ENCODE assay signal across 17 cellular contexts in the genomic region with DNA sequence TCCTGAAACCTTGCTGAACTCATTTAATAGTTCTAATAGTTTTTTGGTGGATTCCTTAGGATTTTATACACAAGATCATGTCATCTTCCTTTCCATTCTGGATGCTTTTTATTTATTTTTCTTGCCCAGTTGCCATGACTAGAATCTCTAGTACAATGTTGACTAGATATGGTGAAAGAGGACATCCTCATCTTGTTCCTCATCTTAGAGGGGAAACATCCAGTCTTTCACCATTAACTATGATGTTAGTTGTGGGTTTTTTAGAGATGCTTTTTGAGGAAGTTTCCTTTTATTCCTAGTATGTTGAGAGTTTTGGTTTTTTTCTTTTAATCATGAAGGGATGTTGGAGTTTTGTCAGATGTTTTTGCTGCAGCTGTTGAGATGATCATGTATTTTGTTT. TPM values are rescaled to one million over a fixed set of nuclear protein-coding genes. Genes with fewer than 3 reads are reported as not detected.
A peak's percentile ranks its signal among the peaks of the same experiment; 100 is the strongest.
DNase-seq lines count a peak whose midpoint lies in the region; FAIRE-seq lines count a peak whose summit lies in the region.
"Had no signal": no experiment of that assay in that cellular context is flagged by ENCODE, and none has a peak within 500 bp of the region (broad histone marks: within the 10 kb centered on the region; RNA-seq: fewer than 3 reads in every experiment).

No MANE protein-coding gene starts in this region.

- peaks cover 15 to 27% of the 10 kb centered on the region in 2 donors for H3K36me3 Mint-ChIP-seq in CD4-positive, alpha-beta memory T cell

- no peak overlapping the region for H3K4me2 ChIP-seq in mesenchymal stem cell (ENCODE audit: low read length, poor library complexity, severe bottlenecking)

- H3K27me3 Mint-ChIP-seq in CD4-positive, alpha-beta memory T cell, result no peaks in the 10 kb centered on the region

- H3K4me1 ChIP-seq in CD4-positive, alpha-beta memory T cell (ENCODE audit: insufficient read depth, low read length), result peaks cover 95% of the 10 kb centered on the region
- peaks cover 3% of the 10 kb centered on the region for H3K4me1 ChIP-seq in mesenchymal stem cell (ENCODE audit: control insufficient read depth, insufficient read depth, low read depth, low read length)

- H3K27ac ChIP-seq in CD4-positive, alpha-beta memory T cell (ENCODE audit: low read depth, low read length), result no peak overlapping the region
- no peak overlapping the region for H3K27ac ChIP-seq in mesenchymal stem cell (ENCODE audit: low read length, poor library complexity, severe bottlenecking)

- CTCF ChIA-PET in CD4-positive, alpha-beta memory T cell (lab: Charles Lee; ENCODE audit: partially characterized antibody), result no interaction called here

- no peak overlapping the region for H2BK5ac ChIP-seq in mesenchymal stem cell (ENCODE audit: low read depth, low read length, poor library complexity, severe bottlenecking)

- no peak overlapping the region for H2BK120ac ChIP-seq in mesenchymal stem cell (ENCODE audit: low read depth, low read length)

- intact Hi-C loops in CD4-positive, alpha-beta memory T cell (cut with micrococcal nuclease), result no loop called here

- peak overlapping the region in 5 of 7 donors; percentile 4 to 31 (median 13) for H3K27ac Mint-ChIP-seq in CD4-positive, alpha-beta memory T cell

- in situ Hi-C loops in KBM-7 (cut with MboI; ENCODE audit: low pct_unique_long_range_greater_than_20kb, low sequenced_read_pairs), result no loop called here

- H4K8ac ChIP-seq in mesenchymal stem cell (ENCODE audit: low read length), result no peak overlapping the region

- peaks cover 32% of the 10 kb centered on the region for H3K79me1 ChIP-seq in mesenchymal stem cell (replicated peaks; ENCODE audit: low read length, poor library complexity, severe bottlenecking)

- H3K9ac ChIP-seq in mesenchymal stem cell (ENCODE audit: low read length), result no peak overlapping the region

- peaks cover 60 to 98% (median 77%) of the 10 kb centered on the region in 4 donors for H3K4me1 Mint-ChIP-seq in CD4-positive, alpha-beta memory T cell

- no peak for FAIRE-seq in urothelium cell line (lab: Jason Lieb, UNC)
- FAIRE-seq: astrocyte, TTC549 had no signal

- H2AK5ac ChIP-seq in mesenchymal stem cell (ENCODE audit: low read length, severe bottlenecking), result no peak overlapping the region

- H3K9me3 Mint-ChIP-seq in CD4-positive, alpha-beta memory T cell, result no peaks in the 10 kb centered on the region

- no peaks in the 10 kb centered on the region for H3K27me3 ChIP-seq in CD4-positive, alpha-beta memory T cell (ENCODE audit: insufficient read depth, low read length)
- H3K27me3 ChIP-seq in mesenchymal stem cell (ENCODE audit: control insufficient read depth in 1 of 2, insufficient read depth in 1 of 2, low read length in 2 of 2), result no peaks in the 10 kb centered on the region

- no peaks in the 10 kb centered on the region for H3K9me3 ChIP-seq in CD4-positive, alpha-beta memory T cell (ENCODE audit: control insufficient read depth in 1 of 2, low read length in 2 of 2)
- H3K9me3 ChIP-seq in mesenchymal stem cell (ENCODE audit: control insufficient read depth, low read length), result no peaks in the 10 kb centered on the region

- POLR2A ChIA-PET in CD4-positive, alpha-beta memory T cell (lab: Charles Lee; ENCODE audit: partially characterized antibody), result no interaction called here

- H3K23ac ChIP-seq in mesenchymal stem cell (ENCODE audit: low read length in 2 of 2), result no peak overlapping the region

- H3K36me3 ChIP-seq in CD4-positive, alpha-beta memory T cell (ENCODE audit: insufficient read depth, low read length), result peaks cover 7% of the 10 kb centered on the region
- H3K36me3 ChIP-seq in mesenchymal stem cell (ENCODE audit: control insufficient read depth in 1 of 2, insufficient read depth in 2 of 2, low read depth in 1 of 2, low read length in 2 of 2), result peaks cover 3 to 9% of the 10 kb centered on the region in 2 experiments

- no peak overlapping the region for H3K18ac ChIP-seq in mesenchymal stem cell (ENCODE audit: low read depth in 1 of 2, low read length in 2 of 2)

- H3K4ac ChIP-seq in mesenchymal stem cell (ENCODE audit: low read depth in 1 of 2, low read length in 2 of 2), result no peak overlapping the region

- H4K91ac ChIP-seq in mesenchymal stem cell (ENCODE audit: low read length), result no peak overlapping the region

- peak overlapping the region; percentile 11 to 78 (median 65) for H3K4me3 Mint-ChIP-seq in CD4-positive, alpha-beta memory T cell

- no peak overlapping the region for H2AFZ ChIP-seq in mesenchymal stem cell (ENCODE audit: low read depth, low read length)

- no peak overlapping the region for H2BK12ac ChIP-seq in mesenchymal stem cell (ENCODE audit: low read length in 2 of 2)

- no peak overlapping the region for H2BK15ac ChIP-seq in mesenchymal stem cell (ENCODE audit: low read depth, poor library complexity, severe bottlenecking)

- no peak for DNase-seq in CD4-positive, alpha-beta memory T cell
- DNase-seq in KBM-7 (peak; percentile 67), SKM-1 treated with dmso at 0.1 percent for 144 hours (lab: John Stamatoyannopoulos, UW; ENCODE audit: unreplicated experiment) (peak; percentile 74), mesenchymal stem cell (peak; percentile 37), urothelium cell line (ENCODE audit: low spot score) (no peak), NCI-H748 treated with DMSO at 0.1 percent for 48 hours (lab: John Stamatoyannopoulos, UW) (no peak), glomerular visceral epithelial cell (ENCODE audit: extremely low spot score) (no peak)
- DNase-seq: activated gamma-delta T cell treated with Interleukin-2 at 50 U/mL for 16 hours; DMS53; foreskin melanocyte; NCI-H1417; NCI-H226; SHP77; stimulated activated CD4-positive, alpha-beta T cell treated with anti-CD3 and anti-CD28 coated beads, Interleukin-4, amount 100 ng/mL, for 24 hours; stimulated activated CD8-positive, alpha-beta memory T cell treated with anti-CD3 and anti-CD28 coated beads, Interleukin-4, amount 100 ng/mL, for 48 hours had no signal

- no peak overlapping the region for H3K4me3 ChIP-seq in CD4-positive, alpha-beta memory T cell (ENCODE audit: low read length in 2 of 2)
- no peak overlapping the region for H3K4me3 ChIP-seq in mesenchymal stem cell (ENCODE audit: insufficient read depth in 1 of 2, low read depth in 1 of 2, low read length in 2 of 2)

- no peak overlapping the region for H3K14ac ChIP-seq in mesenchymal stem cell (ENCODE audit: low read length in 2 of 2)

RNA-seq across cellular contexts. Expression of gene ANKRD13A, which starts 8.6 kb away (rescaled TPM):
- 10 to 100 TPM; 99.5 to 99.7 TPM for total RNA-seq in CD4-positive, alpha-beta memory T cell
- 10 to 100 TPM; 66.6 to 67.0 TPM for polyA plus RNA-seq in CD4-positive, alpha-beta memory T cell
- polyA plus RNA-seq in mesenchymal stem cell (2013, experiment 1 of 2), result 17.6 TPM
- 18.0 TPM for polyA plus RNA-seq in mesenchymal stem cell (2013, experiment 2 of 2)

RNA-seq across cellular contexts. Expression of gene GIT2, which starts 11.7 kb away (rescaled TPM):
- total RNA-seq in CD4-positive, alpha-beta memory T cell, result 100 to 1,000 TPM; 133 to 149 TPM
- 100 to 1,000 TPM in 1 of 2 donors, 10 to 100 TPM in 1; 83.1 to 104 TPM for polyA plus RNA-seq in CD4-positive, alpha-beta memory T cell
- polyA plus RNA-seq in mesenchymal stem cell (2013, experiment 1 of 2), result 25.2 TPM
- 24.1 TPM for polyA plus RNA-seq in mesenchymal stem cell (2013, experiment 2 of 2)

RNA-seq across cellular contexts. Expression of gene C12orf76, which starts 40.4 kb away (rescaled TPM):
- 10 to 100 TPM; 26.4 to 33.5 TPM for total RNA-seq in CD4-positive, alpha-beta memory T cell
- polyA plus RNA-seq in CD4-positive, alpha-beta memory T cell, result 10 to 100 TPM; 16.4 to 17.5 TPM
- polyA plus RNA-seq in mesenchymal stem cell (2013, experiment 1 of 2), result 10.6 TPM
- polyA plus RNA-seq in mesenchymal stem cell (2013, experiment 2 of 2), result 10.7 TPM

Comparison
In these comparisons a context has a peak if more than half of its experiments do, and no peak if none do; other contexts are left out.
1. DNase-seq: peak in KBM-7 (single experiment), SKM-1 treated with dmso at 0.1 percent for 144 hours (single experiment) and mesenchymal stem cell (single experiment); none in CD4-positive, alpha-beta memory T cell (0 of 5), urothelium cell line (single experiment), NCI-H748 treated with DMSO at 0.1 percent for 48 hours (single experiment) and glomerular visceral epithelial cell (single experiment).